In genomic region chr14:26363689-26364088, GRCh38 we compare ENCODE assay signal across 30 cellular contexts.
DNase-seq lines count a peak whose midpoint lies in the region; ATAC-seq, FAIRE-seq and TF ChIP-seq lines count a peak whose summit lies in the region.
"Had no signal": no experiment of that assay in that cellular context is flagged by ENCODE, and none has a peak within 500 bp of the region (broad histone marks: within the 10 kb centered on the region; RNA-seq: fewer than 3 reads in every experiment).

No MANE protein-coding gene starts in this region.

- no peak overlapping the region for H2BK5ac ChIP-seq in IMR-90 (ENCODE audit: low read depth, low read length, poor library complexity, severe bottlenecking)

- no peaks in the 10 kb centered on the region for H3K4me1 ChIP-seq in HepG2 (ENCODE audit: insufficient read depth, low read length)
- H3K4me1 ChIP-seq in right lobe of liver = no peaks in the 10 kb centered on the region
- no peaks in the 10 kb centered on the region for H3K4me1 ChIP-seq in A549
- H3K4me1 ChIP-seq in IMR-90 (ENCODE audit: control insufficient read depth, insufficient read depth, low read length) = no peaks in the 10 kb centered on the region
- H3K4me1 ChIP-seq: BE2C; BLaER1; BLaER1 treated with 17β-estradiol and CSF1 and Interleukin-3, amounts not matched to agents 10 nM and 100 nM; Caco-2 had no signal

- H3K9me1 ChIP-seq in IMR-90 (ENCODE audit: insufficient read depth, low read length) = no peaks in the 10 kb centered on the region

- H3K27ac ChIP-seq in HepG2 (ENCODE audit: extremely low read length, insufficient read depth, low read length) (no peak overlapping the region), right lobe of liver (no peak overlapping the region), A549 (no peak overlapping the region), IMR-90 (ENCODE audit: insufficient read depth, low read length) (no peak overlapping the region)
- H3K27ac ChIP-seq: 22Rv1; BLaER1; BLaER1 treated with 17β-estradiol and CSF1 and Interleukin-3, amounts not matched to agents 10 nM and 100 nM; C4-2B had no signal

- no peak for ATAC-seq in HepG2
- no peak for ATAC-seq in right lobe of liver
- no peak for ATAC-seq in A549
- no peak for ATAC-seq in IMR-90 (ENCODE audit: low read depth)
- no peak for ATAC-seq in stimulated activated naive CD8-positive, alpha-beta T cell treated with anti-CD3 and anti-CD28 coated beads, Interleukin-15, Interleukin-2, amounts not matched to agents 100 U/mL and 50 U/mL, for 24 hours
- no peak for ATAC-seq in SK-N-SH treated with all-trans-retinoic acid at 6 μM for 48 hours
- ATAC-seq: CD8-positive, alpha-beta T cell had no signal

- no TSS peak for BruUV-seq in HepG2 (replicated peaks; lab: Mats Ljungman, UMichigan)
- no TSS peak for BruUV-seq in IMR-90 (replicated peaks; lab: Mats Ljungman, UMichigan)

- FAIRE-seq in HepG2 (lab: Jason Lieb, UNC) = no peak
- FAIRE-seq in A549 (lab: Jason Lieb, UNC) = no peak
- FAIRE-seq: A204.1 had no signal

- no peak overlapping the region for H3K18ac ChIP-seq in IMR-90 (ENCODE audit: low read depth, low read length)

- no peak for TF ChIP-seq POLR2A in HepG2 (IDR thresholded peaks at IDR 0.05; ENCODE audit: insufficient read depth in 1 of 2, low read depth in 2 of 2, low read length in 2 of 2)
- TF ChIP-seq POLR2A in right lobe of liver (IDR thresholded peaks at IDR 0.05) = no peak
- TF ChIP-seq POLR2A in A549 (IDR thresholded peaks at IDR 0.05; ENCODE audit: low read length) = no peak
- no peak for TF ChIP-seq POLR2A in IMR-90 (IDR thresholded peaks at IDR 0.05; ENCODE audit: low read depth, low read length)

- H3K27me3 ChIP-seq in HepG2 (ENCODE audit: control insufficient read depth in 1 of 2, insufficient read depth in 2 of 2, low read length in 2 of 2) = no peaks in the 10 kb centered on the region
- no peaks in the 10 kb centered on the region for H3K27me3 ChIP-seq in right lobe of liver
- H3K27me3 ChIP-seq in IMR-90 (ENCODE audit: control insufficient read depth, insufficient read depth, low read length) = no peaks in the 10 kb centered on the region
- H3K27me3 ChIP-seq: BE2C; BLaER1; BLaER1 treated with 17β-estradiol and CSF1 and Interleukin-3, amounts not matched to agents 10 nM and 100 nM had no signal

- H3K36me3 ChIP-seq in HepG2 (replicated peaks in 1 of 2; ENCODE audit: control insufficient read depth in 1 of 2, insufficient read depth in 2 of 2, low read length in 2 of 2) (no peaks in the 10 kb centered on the region), right lobe of liver (no peaks in the 10 kb centered on the region), IMR-90 (ENCODE audit: control insufficient read depth, insufficient read depth, low read length) (no peaks in the 10 kb centered on the region)
- H3K36me3 ChIP-seq: BE2C; BLaER1; BLaER1 treated with 17β-estradiol and CSF1 and Interleukin-3, amounts not matched to agents 10 nM and 100 nM had no signal

- in situ Hi-C loops in HepG2 (cut with HindIII; ENCODE audit: extremely low pct_ligation_motif_present, low pct_unique_long_range_greater_than_20kb) = no loop called here
- in situ Hi-C loops in IMR-90 (cut with MboI; ENCODE audit: low sequenced_read_pairs) = no loop called here

- H2AFZ ChIP-seq in HepG2 (ENCODE audit: low read length) (no peak overlapping the region), IMR-90 (replicated peaks; ENCODE audit: low read length, poor library complexity) (no peak overlapping the region)

- H3K9ac ChIP-seq in HepG2 (ENCODE audit: insufficient read depth, low read depth, low read length) (no peak overlapping the region), IMR-90 (ENCODE audit: low read depth, low read length) (no peak overlapping the region)
- H3K9ac ChIP-seq: BLaER1; BLaER1 treated with 17β-estradiol and CSF1 and Interleukin-3, amounts not matched to agents 10 nM and 100 nM had no signal

- TF ChIP-seq CTCF in HepG2 (CRISPR knock-in tag; IDR thresholded peaks at IDR 0.05) = no peak
- TF ChIP-seq CTCF in right lobe of liver (IDR thresholded peaks at IDR 0.05) = no peak
- no peak for TF ChIP-seq CTCF in A549 (IDR thresholded peaks at IDR 0.05)
- no peak for TF ChIP-seq CTCF in IMR-90 (conservative IDR thresholded peaks at IDR 0.05; ENCODE audit: low read depth, low read length)

- intact Hi-C loops in HepG2 (cut with micrococcal nuclease; ENCODE audit: unreplicated experiment) = no loop called here
- intact Hi-C loops in right lobe of liver (cut with DNase I) = no loop called here
- intact Hi-C loops in IMR-90 (cut with micrococcal nuclease) = no loop called here

- H3K56ac ChIP-seq in IMR-90 (ENCODE audit: extremely low read depth, insufficient read depth, low read length) = no peak overlapping the region

- dilution Hi-C loops in IMR-90 (cut with HindIII; ENCODE audit: low sequenced_read_pairs, unreplicated experiment) = no loop called here

- H4K5ac ChIP-seq in IMR-90 (ENCODE audit: low read depth, low read length) = no peak overlapping the region

- TF ChIP-seq RAD21 in HepG2 (CRISPR knock-in tag; IDR thresholded peaks at IDR 0.05) (no peak), A549 (conservative IDR thresholded peaks at IDR 0.05 in 1 of 2, IDR thresholded peaks at IDR 0.05 in 1 of 2) (no peak), IMR-90 (IDR thresholded peaks at IDR 0.05; ENCODE audit: low read length) (no peak)

- TF ChIP-seq EP300 in HepG2 (IDR thresholded peaks at IDR 0.05; ENCODE audit: low read depth in 2 of 2, low read length in 2 of 2) (no peak), HepG2 (CRISPR knock-in tag; IDR thresholded peaks at IDR 0.05; ENCODE audit: borderline replicate concordance) (no peak), A549 (IDR thresholded peaks at IDR 0.05) (no peak)

- no peaks in the 10 kb centered on the region for H3K79me1 ChIP-seq in IMR-90 (ENCODE audit: low read depth in 1 of 2, low read length in 2 of 2)

- H3K9me3 ChIP-seq in HepG2 (ENCODE audit: low read length) (peaks cover 94% of the 10 kb centered on the region), right lobe of liver (no peaks in the 10 kb centered on the region), A549 (no peaks in the 10 kb centered on the region), IMR-90 (ENCODE audit: control insufficient read depth, insufficient read depth, low read length) (no peaks in the 10 kb centered on the region)
- H3K9me3 ChIP-seq: BE2C; BLaER1; BLaER1 treated with 17β-estradiol and CSF1 and Interleukin-3, amounts not matched to agents 10 nM and 100 nM; Caco-2 had no signal

- H3K23ac ChIP-seq in IMR-90 (ENCODE audit: low read depth, low read length) = no peak overlapping the region

- H2AK9ac ChIP-seq in IMR-90 (replicated peaks; ENCODE audit: low read depth, low read length, poor library complexity) = no peak overlapping the region

- no peak overlapping the region for H3K4ac ChIP-seq in IMR-90 (ENCODE audit: low read depth, low read length)

- H2AK5ac ChIP-seq in IMR-90 (ENCODE audit: low read depth, low read length) = no peak overlapping the region

- POLR2A ChIA-PET in HepG2 (lab: Yijun Ruan, JAX) = no interaction called here
- POLR2A ChIA-PET in A549 (lab: Yijun Ruan, JAX) = no interaction called here
- POLR2A ChIA-PET in IMR-90 (lab: Charles Lee; ENCODE audit: unreplicated experiment) = no interaction called here

- no peaks in the 10 kb centered on the region for H3K79me2 ChIP-seq in HepG2 (ENCODE audit: insufficient read depth, low read length)

- CTCF ChIA-PET in HepG2 (lab: Yijun Ruan, JAX; ENCODE audit: low intra/inter-chr PET ratio, low total read pairs) (no interaction called here), A549 (lab: Yijun Ruan, JAX) (no interaction called here), IMR-90 (lab: Yijun Ruan, JAX) (no interaction called here)

- H3K4me2 ChIP-seq in HepG2 (ENCODE audit: low read depth, low read length) = no peak overlapping the region
- H3K4me2 ChIP-seq in A549 = no peak overlapping the region
- H3K4me2 ChIP-seq in IMR-90 (ENCODE audit: low read depth, low read length) = no peak overlapping the region
- H3K4me2 ChIP-seq: BLaER1; BLaER1 treated with 17β-estradiol and CSF1 and Interleukin-3, amounts not matched to agents 10 nM and 100 nM had no signal

- no peak overlapping the region for H2BK120ac ChIP-seq in IMR-90 (ENCODE audit: low read depth, low read length)

- no peak overlapping the region for H2BK15ac ChIP-seq in IMR-90 (ENCODE audit: low read depth, low read length)

- H4K8ac ChIP-seq in IMR-90 (ENCODE audit: low read depth in 2 of 2, low read length in 2 of 2) = no peak overlapping the region

- no peak overlapping the region for H2BK20ac ChIP-seq in IMR-90 (ENCODE audit: low read depth, low read length)

- H3K4me3 ChIP-seq in HepG2 (replicated peaks in 1 of 3; ENCODE audit: insufficient read depth in 1 of 3, low read depth in 2 of 3, low read length in 3 of 3) (no peak overlapping the region), right lobe of liver (no peak overlapping the region), A549 (no peak overlapping the region), IMR-90 (ENCODE audit: insufficient read depth, low read depth, low read length) (no peak overlapping the region)
- H3K4me3 ChIP-seq: BLaER1; BLaER1 treated with 17β-estradiol and CSF1 and Interleukin-3, amounts not matched to agents 10 nM and 100 nM had no signal

- DNase-seq in HepG2 (ENCODE audit: low spot score) (no peak), right lobe of liver (no peak), A549 (ENCODE audit: low read depth in 1 of 2, low spot score in 1 of 2) (no peak), IMR-90 (no peak)
- no peak for DNase-seq in stimulated activated naive CD8-positive, alpha-beta T cell treated with anti-CD3 and anti-CD28 coated beads, Interleukin-15, Interleukin-2, amounts not matched to agents 100 U/mL and 50 U/mL, for 24 hours
- DNase-seq: 8988T; ACHN; AML-193; BE2C; C1 segment of cervical spinal cord; Caco-2; Calu3; CD4-positive, alpha-beta memory T cell; CD4-positive, alpha-beta T cell; CD4-positive, CD25-positive, alpha-beta regulatory T cell; CD8-positive, alpha-beta memory T cell; CD8-positive, alpha-beta T cell; COR-L47; DMS 273 treated with DMSO at 0.1 percent for 48 hours; DMS153; DMS79; DMS79 treated with DMSO at 0.1 percent for 48 hours; DND-41; EL had no signal

- H3K14ac ChIP-seq in IMR-90 (replicated peaks; ENCODE audit: low read depth, low read length) = no peak overlapping the region

- no peak overlapping the region for H4K91ac ChIP-seq in IMR-90 (ENCODE audit: insufficient read depth, low read depth, low read length)

- H4K20me1 ChIP-seq in HepG2 (ENCODE audit: insufficient read depth, low read length) = no peaks in the 10 kb centered on the region
- H4K20me1 ChIP-seq in IMR-90 (ENCODE audit: insufficient read depth, low read length) = no peaks in the 10 kb centered on the region
- H4K20me1 ChIP-seq: BLaER1; BLaER1 treated with 17β-estradiol and CSF1 and Interleukin-3, amounts not matched to agents 10 nM and 100 nM had no signal

TF ChIP-seq in HepG2, 621 proteins besides CTCF, POLR2A, EP300 and RAD21 (continues in another document):
- peak; percentile 77 to 91 for TF ChIP-seq MAFK (conservative IDR thresholded peaks at IDR 0.05 in 1 of 2, IDR thresholded peaks at IDR 0.05 in 1 of 2; ENCODE audit: low read length in 2 of 2)

TF ChIP-seq in IMR-90, 13 proteins besides CTCF, POLR2A, EP300 and RAD21 (continues in another document):
- no peak for TF ChIP-seq RCOR1 (IDR thresholded peaks at IDR 0.05; ENCODE audit: insufficient replicate concordance, low read length)

TF ChIP-seq in SK-N-SH treated with all-trans-retinoic acid at 6 μM for 48 hours, 23 proteins besides CTCF, POLR2A, EP300 and RAD21:
- TF ChIP-seq RARB (CRISPR knock-in tag; IDR thresholded peaks at IDR 0.05) (no peak), ZNF565 (CRISPR knock-in tag; conservative IDR thresholded peaks at IDR 0.05; ENCODE audit: low read depth) (no peak), ISL1 (CRISPR knock-in tag; IDR thresholded peaks at IDR 0.05) (no peak)

Comparison
In these comparisons a context has a peak if more than half of its experiments do, and no peak if none do; other contexts are left out.
1. Of the 38 proteins assayed by ChIP-seq in both HepG2 and A549: peak only in HepG2: none; only in A549: none; in both: MAFK; in neither: 37.